10 cellular contexts compared by ENCODE assay signal in the genomic region with DNA sequence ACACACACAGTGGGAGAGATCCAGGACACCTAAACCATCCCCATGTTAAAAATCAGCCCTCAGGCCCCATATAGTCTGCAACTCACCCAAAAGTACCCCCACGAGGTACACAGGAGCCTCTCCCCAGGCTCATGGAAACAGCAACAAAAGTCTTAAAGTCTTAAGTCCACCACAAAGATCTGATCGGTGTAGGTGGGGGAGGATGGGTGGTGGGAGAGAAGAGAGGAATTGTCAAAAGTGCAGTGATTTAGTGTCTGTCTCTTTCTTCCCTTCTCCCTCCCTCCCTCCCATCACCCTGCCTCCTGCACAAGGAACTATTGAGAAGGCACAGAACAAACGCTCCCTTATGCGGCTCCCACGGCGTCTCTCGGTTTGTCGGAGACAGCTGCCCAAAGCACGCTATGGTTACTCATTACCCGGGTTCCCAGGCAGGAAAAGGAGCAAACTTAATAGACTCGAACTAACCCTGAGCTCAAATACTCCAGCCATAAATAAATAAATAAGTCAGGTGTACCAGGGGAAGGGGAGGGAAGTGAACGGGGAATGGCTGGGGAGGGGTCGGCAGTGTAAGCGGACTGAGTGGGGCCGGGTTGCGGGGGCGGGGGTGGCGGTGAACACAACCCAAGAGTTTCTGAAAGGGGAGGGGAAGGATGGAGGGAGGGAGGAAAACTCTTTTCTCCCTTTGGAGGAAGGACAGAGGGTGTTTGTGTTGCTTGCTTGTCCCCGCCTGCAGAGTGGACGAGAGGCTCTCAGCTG.
A peak's percentile ranks its signal among the peaks of the same experiment; 100 is the strongest.
DNase-seq lines count a peak whose midpoint lies in the region; ATAC-seq and TF ChIP-seq lines count a peak whose summit lies in the region.
"Had no signal": no experiment of that assay in that cellular context is flagged by ENCODE, and none has a peak within 500 bp of the region (broad histone marks: within the 10 kb centered on the region; RNA-seq: fewer than 3 reads in every experiment).

No MANE protein-coding gene starts in this region.

- H3K9me3 Mint-ChIP-seq in activated CD8-positive, alpha-beta memory T cell treated with anti-CD3 and anti-CD28 coated beads, Interleukin-2, amount 10 ng/mL, durations not matched to agents 7 days and 5 days (ENCODE audit: low read depth) = no peaks in the 10 kb centered on the region
- no peaks in the 10 kb centered on the region for H3K9me3 Mint-ChIP-seq in activated CD8-positive, alpha-beta T cell treated with anti-CD3 and anti-CD28 coated beads, Interleukin-2, amount 10 ng/mL, durations not matched to agents 7 days and 5 days (ENCODE audit: insufficient read depth)
- no peaks in the 10 kb centered on the region for H3K9me3 Mint-ChIP-seq in natural killer cell

- no peak overlapping the region for H3K27ac Mint-ChIP-seq in activated CD8-positive, alpha-beta memory T cell treated with anti-CD3 and anti-CD28 coated beads, Interleukin-2, amount 10 ng/mL, durations not matched to agents 7 days and 5 days
- H3K27ac Mint-ChIP-seq in activated CD8-positive, alpha-beta T cell treated with anti-CD3 and anti-CD28 coated beads, Interleukin-2, amount 10 ng/mL, durations not matched to agents 7 days and 5 days = no peak overlapping the region
- H3K27ac Mint-ChIP-seq in natural killer cell = no peak overlapping the region

- peaks cover 14% of the 10 kb centered on the region for H3K4me1 Mint-ChIP-seq in activated CD8-positive, alpha-beta memory T cell treated with anti-CD3 and anti-CD28 coated beads, Interleukin-2, amount 10 ng/mL, durations not matched to agents 7 days and 5 days
- H3K4me1 Mint-ChIP-seq in activated CD8-positive, alpha-beta T cell treated with anti-CD3 and anti-CD28 coated beads, Interleukin-2, amount 10 ng/mL, durations not matched to agents 7 days and 5 days (ENCODE audit: low read depth) = peaks cover 17% of the 10 kb centered on the region
- H3K4me1 Mint-ChIP-seq in natural killer cell = peaks cover 8 to 10% of the 10 kb centered on the region in 2 donors

- POLR2A ChIA-PET in activated CD8-positive, alpha-beta T cell treated with anti-CD3 and anti-CD28 coated beads, Interleukin-2, amount 10 ng/mL, durations not matched to agents 7 days and 5 days (lab: Charles Lee) = no interaction called here

- H3K27ac ChIP-seq in 22Rv1 = peak overlapping the region; percentile 97
- peak overlapping the region; percentile 62 to 83 (median 82) for H3K27ac ChIP-seq in body of pancreas
- H3K27ac ChIP-seq in left lung = no peak overlapping the region
- H3K27ac ChIP-seq: BLaER1 had no signal

- H3K27me3 ChIP-seq in body of pancreas = no peaks in the 10 kb centered on the region
- H3K27me3 ChIP-seq in left lung = peaks cover 0 to 43% of the 10 kb centered on the region in 2 donors
- H3K27me3 ChIP-seq: BLaER1 had no signal

- ATAC-seq in HG02610 (IDR thresholded peaks at IDR 0.05; ENCODE audit: unreplicated experiment) = peak; percentile 44
- ATAC-seq in body of pancreas = peak; percentile 84
- ATAC-seq in left lung = peak; percentile 23
- no peak for ATAC-seq in activated CD8-positive, alpha-beta memory T cell treated with anti-CD3 and anti-CD28 coated beads, Interleukin-2, amount 10 ng/mL, durations not matched to agents 7 days and 5 days
- ATAC-seq in activated CD8-positive, alpha-beta T cell treated with anti-CD3 and anti-CD28 coated beads, Interleukin-2, amount 10 ng/mL, durations not matched to agents 7 days and 5 days = no peak
- ATAC-seq in natural killer cell = no peak

- H3K4me3 ChIP-seq in body of pancreas (no peak overlapping the region), left lung (no peak overlapping the region)
- H3K4me3 ChIP-seq: BLaER1 had no signal

- H3K4me1 ChIP-seq in body of pancreas = peaks cover 50% of the 10 kb centered on the region
- peaks cover 0 to 9% of the 10 kb centered on the region in 2 donors for H3K4me1 ChIP-seq in left lung

- intact Hi-C loops in body of pancreas (cut with DNase I) = loop anchor here (10.0 kb wide), 1 partner anchor 60 kb away; no protein-coding TSS in a partner anchor
- intact Hi-C loops in left lung (cut with DNase I) = no loop called here
- intact Hi-C loops in natural killer cell (cut with micrococcal nuclease) = no loop called here

- 14 to 38% methylated on average over 20 of the region's 20 CpGs for WGBS in body of pancreas, 2 donors

- DNase-seq in body of pancreas = peak; percentile 56 to 79 (median 72)
- DNase-seq in left lung = no peak
- DNase-seq in activated CD8-positive, alpha-beta memory T cell treated with anti-CD3 and anti-CD28 coated beads, Interleukin-2, amount 10 ng/mL, durations not matched to agents 7 days and 5 days = no peak
- no peak for DNase-seq in SW 1271 (lab: John Stamatoyannopoulos, UW)
- no peak for DNase-seq in activated CD8-positive, alpha-beta T cell treated with anti-CD3 and anti-CD28 coated beads, Interleukin-2, amount 10 ng/mL, durations not matched to agents 7 days and 5 days
- no peak for DNase-seq in natural killer cell
- DNase-seq: erythroblast had no signal

- TF ChIP-seq CTCF in 22Rv1 (IDR thresholded peaks at IDR 0.05) (no peak), body of pancreas (IDR thresholded peaks at IDR 0.05) (no peak), left lung (IDR thresholded peaks at IDR 0.05) (no peak), natural killer cell (IDR thresholded peaks at IDR 0.05) (no peak)

- H3K9me3 ChIP-seq in body of pancreas (no peaks in the 10 kb centered on the region), left lung (no peaks in the 10 kb centered on the region)
- H3K9me3 ChIP-seq: BLaER1 had no signal

- CTCF ChIA-PET in activated CD8-positive, alpha-beta memory T cell treated with anti-CD3 and anti-CD28 coated beads, Interleukin-2, amount 10 ng/mL, durations not matched to agents 7 days and 5 days (lab: Charles Lee) = no interaction called here
- CTCF ChIA-PET in activated CD8-positive, alpha-beta T cell treated with anti-CD3 and anti-CD28 coated beads, Interleukin-2, amount 10 ng/mL, durations not matched to agents 7 days and 5 days (lab: Charles Lee) = no interaction called here

- H3K36me3 ChIP-seq in body of pancreas (replicated peaks in 1 of 2; ENCODE audit: insufficient read depth in 1 of 2, low read depth in 2 of 2) (no peaks in the 10 kb centered on the region), left lung (no peaks in the 10 kb centered on the region)
- H3K36me3 ChIP-seq: BLaER1 had no signal

- peaks cover 67% of the 10 kb centered on the region for H3K27me3 Mint-ChIP-seq in activated CD8-positive, alpha-beta memory T cell treated with anti-CD3 and anti-CD28 coated beads, Interleukin-2, amount 10 ng/mL, durations not matched to agents 7 days and 5 days
- peaks cover 53% of the 10 kb centered on the region for H3K27me3 Mint-ChIP-seq in activated CD8-positive, alpha-beta T cell treated with anti-CD3 and anti-CD28 coated beads, Interleukin-2, amount 10 ng/mL, durations not matched to agents 7 days and 5 days (ENCODE audit: low read depth)
- peaks cover 33 to 37% of the 10 kb centered on the region in 2 donors for H3K27me3 Mint-ChIP-seq in natural killer cell (ENCODE audit: low read depth in 2 of 2)

- TF ChIP-seq POLR2A in body of pancreas (IDR thresholded peaks at IDR 0.05) = peak in 2 of 3 donors; percentile 9 to 17

- H3K4me3 Mint-ChIP-seq in activated CD8-positive, alpha-beta memory T cell treated with anti-CD3 and anti-CD28 coated beads, Interleukin-2, amount 10 ng/mL, durations not matched to agents 7 days and 5 days = no peak overlapping the region
- H3K4me3 Mint-ChIP-seq in activated CD8-positive, alpha-beta T cell treated with anti-CD3 and anti-CD28 coated beads, Interleukin-2, amount 10 ng/mL, durations not matched to agents 7 days and 5 days = no peak overlapping the region
- no peak overlapping the region for H3K4me3 Mint-ChIP-seq in natural killer cell

- no peaks in the 10 kb centered on the region for H3K36me3 Mint-ChIP-seq in activated CD8-positive, alpha-beta memory T cell treated with anti-CD3 and anti-CD28 coated beads, Interleukin-2, amount 10 ng/mL, durations not matched to agents 7 days and 5 days
- H3K36me3 Mint-ChIP-seq in activated CD8-positive, alpha-beta T cell treated with anti-CD3 and anti-CD28 coated beads, Interleukin-2, amount 10 ng/mL, durations not matched to agents 7 days and 5 days (ENCODE audit: low read depth) = no peaks in the 10 kb centered on the region
- no peaks in the 10 kb centered on the region for H3K36me3 Mint-ChIP-seq in natural killer cell

Comparison
In these comparisons a context has a peak if more than half of its experiments do, and no peak if none do; other contexts are left out.
1. H3K27ac ChIP-seq: peak in 22Rv1 (single experiment) and body of pancreas (4 of 4); none in left lung (0 of 2).
2. ATAC-seq: peak in HG02610 (single experiment), body of pancreas (single experiment) and left lung (single experiment); none in activated CD8-positive, alpha-beta memory T cell treated with anti-CD3 and anti-CD28 coated beads, Interleukin-2, amount 10 ng/mL, durations not matched to agents 7 days and 5 days (single experiment), activated CD8-positive, alpha-beta T cell treated with anti-CD3 and anti-CD28 coated beads, Interleukin-2, amount 10 ng/mL, durations not matched to agents 7 days and 5 days (single experiment) and natural killer cell (0 of 3).
3. DNase-seq: peak in body of pancreas (4 of 4); none in left lung (0 of 2), activated CD8-positive, alpha-beta memory T cell treated with anti-CD3 and anti-CD28 coated beads, Interleukin-2, amount 10 ng/mL, durations not matched to agents 7 days and 5 days (single experiment), SW 1271 (0 of 2), activated CD8-positive, alpha-beta T cell treated with anti-CD3 and anti-CD28 coated beads, Interleukin-2, amount 10 ng/mL, durations not matched to agents 7 days and 5 days (single experiment) and natural killer cell (single experiment).